ENCODE assay signal across 1 cellular context in genomic region chr1:234662148-234662547, GRCh38.
TF ChIP-seq lines count a peak whose summit lies in the region.

No MANE protein-coding gene starts in this region.

TF ChIP-seq in K562, 482 proteins besides CTCF, POLR2A, EP300 and RAD21:
- TF ChIP-seq, protein P1, sequence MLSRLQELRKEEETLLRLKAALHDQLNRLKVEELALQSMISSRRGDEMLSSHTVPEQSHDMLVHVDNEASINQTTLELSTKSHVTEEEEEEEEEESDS (CRISPR knock-in tag; IDR thresholded peaks at IDR 0.05) = no peak
- TF ChIP-seq ARID2 (IDR thresholded peaks at IDR 0.05) = no peak
- no peak for TF ChIP-seq L3MBTL2 (IDR thresholded peaks at IDR 0.05)
- TF ChIP-seq, protein P2, sequence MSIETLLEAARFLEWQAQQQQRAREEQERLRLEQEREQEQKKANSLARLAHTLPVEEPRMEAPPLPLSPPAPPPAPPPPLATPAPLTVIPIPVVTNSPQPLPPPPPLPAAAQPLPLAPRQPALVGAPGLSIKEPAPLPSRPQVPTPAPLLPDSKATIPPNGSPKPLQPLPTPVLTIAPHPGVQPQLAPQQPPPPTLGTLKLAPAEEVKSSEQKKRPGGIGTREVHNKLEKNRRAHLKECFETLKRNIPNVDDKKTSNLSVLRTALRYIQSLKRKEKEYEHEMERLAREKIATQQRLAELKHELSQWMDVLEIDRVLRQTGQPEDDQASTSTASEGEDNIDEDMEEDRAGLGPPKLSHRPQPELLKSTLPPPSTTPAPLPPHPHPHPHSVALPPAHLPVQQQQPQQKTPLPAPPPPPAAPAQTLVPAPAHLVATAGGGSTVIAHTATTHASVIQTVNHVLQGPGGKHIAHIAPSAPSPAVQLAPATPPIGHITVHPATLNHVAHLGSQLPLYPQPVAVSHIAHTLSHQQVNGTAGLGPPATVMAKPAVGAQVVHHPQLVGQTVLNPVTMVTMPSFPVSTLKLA (conservative IDR thresholded peaks at IDR 0.05) = no peak
- TF ChIP-seq IFI16 (CRISPR knock-in tag; IDR thresholded peaks at IDR 0.05) = no peak
- no peak for TF ChIP-seq CREM (IDR thresholded peaks at IDR 0.05; ENCODE audit: low read depth)
- TF ChIP-seq CSDE1 (IDR thresholded peaks at IDR 0.05) = no peak
- no peak for TF ChIP-seq TEAD2 (tag; IDR thresholded peaks at IDR 0.05)
- TF ChIP-seq, protein P3, sequence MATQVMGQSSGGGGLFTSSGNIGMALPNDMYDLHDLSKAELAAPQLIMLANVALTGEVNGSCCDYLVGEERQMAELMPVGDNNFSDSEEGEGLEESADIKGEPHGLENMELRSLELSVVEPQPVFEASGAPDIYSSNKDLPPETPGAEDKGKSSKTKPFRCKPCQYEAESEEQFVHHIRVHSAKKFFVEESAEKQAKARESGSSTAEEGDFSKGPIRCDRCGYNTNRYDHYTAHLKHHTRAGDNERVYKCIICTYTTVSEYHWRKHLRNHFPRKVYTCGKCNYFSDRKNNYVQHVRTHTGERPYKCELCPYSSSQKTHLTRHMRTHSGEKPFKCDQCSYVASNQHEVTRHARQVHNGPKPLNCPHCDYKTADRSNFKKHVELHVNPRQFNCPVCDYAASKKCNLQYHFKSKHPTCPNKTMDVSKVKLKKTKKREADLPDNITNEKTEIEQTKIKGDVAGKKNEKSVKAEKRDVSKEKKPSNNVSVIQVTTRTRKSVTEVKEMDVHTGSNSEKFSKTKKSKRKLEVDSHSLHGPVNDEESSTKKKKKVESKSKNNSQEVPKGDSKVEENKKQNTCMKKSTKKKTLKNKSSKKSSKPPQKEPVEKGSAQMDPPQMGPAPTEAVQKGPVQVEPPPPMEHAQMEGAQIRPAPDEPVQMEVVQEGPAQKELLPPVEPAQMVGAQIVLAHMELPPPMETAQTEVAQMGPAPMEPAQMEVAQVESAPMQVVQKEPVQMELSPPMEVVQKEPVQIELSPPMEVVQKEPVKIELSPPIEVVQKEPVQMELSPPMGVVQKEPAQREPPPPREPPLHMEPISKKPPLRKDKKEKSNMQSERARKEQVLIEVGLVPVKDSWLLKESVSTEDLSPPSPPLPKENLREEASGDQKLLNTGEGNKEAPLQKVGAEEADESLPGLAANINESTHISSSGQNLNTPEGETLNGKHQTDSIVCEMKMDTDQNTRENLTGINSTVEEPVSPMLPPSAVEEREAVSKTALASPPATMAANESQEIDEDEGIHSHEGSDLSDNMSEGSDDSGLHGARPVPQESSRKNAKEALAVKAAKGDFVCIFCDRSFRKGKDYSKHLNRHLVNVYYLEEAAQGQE (CRISPR knock-in tag; IDR thresholded peaks at IDR 0.05; ENCODE audit: low read depth) = no peak
- no peak for TF ChIP-seq KLF13 (tag; IDR thresholded peaks at IDR 0.05; ENCODE audit: borderline replicate concordance, low read depth)
- TF ChIP-seq NFE2L1 (tag; IDR thresholded peaks at IDR 0.05; ENCODE audit: borderline replicate concordance, low read depth) = no peak
- TF ChIP-seq ZBTB40 (IDR thresholded peaks at IDR 0.05) = no peak
- no peak for TF ChIP-seq ZBTB40 (CRISPR knock-in tag; IDR thresholded peaks at IDR 0.05)
- TF ChIP-seq HNRNPL (IDR thresholded peaks at IDR 0.05; ENCODE audit: low read depth, low read length) = no peak
- TF ChIP-seq POLR2G (IDR thresholded peaks at IDR 0.05; ENCODE audit: low read depth, low read length) = no peak
- TF ChIP-seq KHSRP (IDR thresholded peaks at IDR 0.05) = no peak
- TF ChIP-seq ELK3 (CRISPR knock-in tag; IDR thresholded peaks at IDR 0.05) = no peak
- no peak for TF ChIP-seq NR2F6 (CRISPR knock-in tag; IDR thresholded peaks at IDR 0.05)
- TF ChIP-seq DMBX1 (CRISPR knock-in tag; IDR thresholded peaks at IDR 0.05; ENCODE audit: borderline replicate concordance) = no peak
- no peak for TF ChIP-seq FOXJ2 (tag; IDR thresholded peaks at IDR 0.05)
- no peak for TF ChIP-seq CBFA2T3 (IDR thresholded peaks at IDR 0.05)
